In the genomic region with DNA sequence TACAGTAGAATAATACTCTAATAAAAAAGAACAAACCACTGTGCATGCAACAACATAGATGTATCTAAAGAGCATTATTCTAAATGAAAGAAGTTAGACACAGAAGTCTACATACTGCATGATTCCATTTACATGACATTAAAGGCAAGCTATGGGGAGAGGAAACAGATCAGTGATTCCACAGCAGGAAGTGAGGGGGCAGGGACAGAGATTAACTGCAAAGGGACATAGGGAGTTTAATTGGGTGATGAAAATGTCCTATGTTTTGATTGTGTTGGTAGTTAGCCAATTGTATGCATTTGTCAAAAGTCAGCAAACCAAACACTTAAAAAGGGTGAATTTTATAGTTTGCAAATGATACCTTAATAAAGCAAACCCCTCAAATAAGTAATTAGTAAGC, we compare ENCODE assay signal across 17 cellular contexts.
"Had no signal": no experiment of that assay in that cellular context is flagged by ENCODE, and none has a peak within 500 bp of the region (broad histone marks: within the 10 kb centered on the region; RNA-seq: fewer than 3 reads in every experiment).

No MANE protein-coding gene starts in this region.

- H3K27ac ChIP-seq: epithelial cell of prostate, lower lobe of right lung, stomach, thoracic aorta, upper lobe of right lung had no signal

- H3K36me3 Mint-ChIP-seq: mesothelial cell of epicardium had no signal

- H3K27me3 ChIP-seq: upper lobe of right lung had no signal

- H3K4me3 Mint-ChIP-seq: activated T-helper 1 cell treated with anti-CD3 and anti-CD28 coated beads, Interleukin-12 subunit alpha, Interleukin-12 subunit beta, Interleukin-2, Interleukin-4 antibody, amounts not matched to agents 30 ng/mL and 10 ng/mL and 1 ng/mL, durations not matched to agents 14 hours and 24 hours and 36 hours; dendritic cell treated with granulocyte-macrophage colony-stimulating factor and Interleukin-4, amounts not matched to agents 40 ng/mL and 50 ng/mL, for 4 days; mesothelial cell of epicardium; neural crest cell; T-cell had no signal

- H3K27ac Mint-ChIP-seq: activated T-helper 1 cell treated with anti-CD3 and anti-CD28 coated beads, Interleukin-12 subunit alpha, Interleukin-12 subunit beta, Interleukin-2, Interleukin-4 antibody, amounts not matched to agents 30 ng/mL and 10 ng/mL and 1 ng/mL, durations not matched to agents 14 hours and 24 hours and 36 hours; dendritic cell treated with granulocyte-macrophage colony-stimulating factor and Interleukin-4, amounts not matched to agents 40 ng/mL and 50 ng/mL, for 4 days; mesothelial cell of epicardium; T-cell had no signal

- H3K4me1 ChIP-seq: lower lobe of right lung, stomach, upper lobe of right lung had no signal

- H3K9me3 Mint-ChIP-seq: activated T-helper 1 cell treated with anti-CD3 and anti-CD28 coated beads, Interleukin-12 subunit alpha, Interleukin-12 subunit beta, Interleukin-2, Interleukin-4 antibody, amounts not matched to agents 30 ng/mL and 10 ng/mL and 1 ng/mL, durations not matched to agents 14 hours and 24 hours and 36 hours; dendritic cell treated with granulocyte-macrophage colony-stimulating factor and Interleukin-4, amounts not matched to agents 40 ng/mL and 50 ng/mL, for 4 days; T-cell had no signal

- DNase-seq: activated CD4-positive, alpha-beta T cell treated with anti-CD3 and anti-CD28 coated beads, Interleukin-2, amount 50 U/mL, for 48 hours; activated CD8-positive, alpha-beta memory T cell treated with anti-CD3 and anti-CD28 coated beads, Interleukin-2, amount 50 U/mL, for 48 hours; effector memory CD4-positive, alpha-beta T cell; foreskin melanocyte; left cardiac atrium; lower lobe of right lung; stomach; T-cell; T1000; upper lobe of right lung had no signal

- H3K4me3 ChIP-seq: lower lobe of right lung, stomach, thoracic aorta, upper lobe of right lung had no signal

- H3K36me3 ChIP-seq: lower lobe of right lung, stomach, thoracic aorta, upper lobe of right lung had no signal

- H3K27me3 Mint-ChIP-seq: dendritic cell treated with granulocyte-macrophage colony-stimulating factor and Interleukin-4, amounts not matched to agents 40 ng/mL and 50 ng/mL, for 4 days; T-cell had no signal

- ATAC-seq: left cardiac atrium, lower lobe of right lung, sciatic nerve, T-cell, upper lobe of right lung had no signal
